Comparison of ENCODE assay signal across 8 cellular contexts in the genomic region with DNA sequence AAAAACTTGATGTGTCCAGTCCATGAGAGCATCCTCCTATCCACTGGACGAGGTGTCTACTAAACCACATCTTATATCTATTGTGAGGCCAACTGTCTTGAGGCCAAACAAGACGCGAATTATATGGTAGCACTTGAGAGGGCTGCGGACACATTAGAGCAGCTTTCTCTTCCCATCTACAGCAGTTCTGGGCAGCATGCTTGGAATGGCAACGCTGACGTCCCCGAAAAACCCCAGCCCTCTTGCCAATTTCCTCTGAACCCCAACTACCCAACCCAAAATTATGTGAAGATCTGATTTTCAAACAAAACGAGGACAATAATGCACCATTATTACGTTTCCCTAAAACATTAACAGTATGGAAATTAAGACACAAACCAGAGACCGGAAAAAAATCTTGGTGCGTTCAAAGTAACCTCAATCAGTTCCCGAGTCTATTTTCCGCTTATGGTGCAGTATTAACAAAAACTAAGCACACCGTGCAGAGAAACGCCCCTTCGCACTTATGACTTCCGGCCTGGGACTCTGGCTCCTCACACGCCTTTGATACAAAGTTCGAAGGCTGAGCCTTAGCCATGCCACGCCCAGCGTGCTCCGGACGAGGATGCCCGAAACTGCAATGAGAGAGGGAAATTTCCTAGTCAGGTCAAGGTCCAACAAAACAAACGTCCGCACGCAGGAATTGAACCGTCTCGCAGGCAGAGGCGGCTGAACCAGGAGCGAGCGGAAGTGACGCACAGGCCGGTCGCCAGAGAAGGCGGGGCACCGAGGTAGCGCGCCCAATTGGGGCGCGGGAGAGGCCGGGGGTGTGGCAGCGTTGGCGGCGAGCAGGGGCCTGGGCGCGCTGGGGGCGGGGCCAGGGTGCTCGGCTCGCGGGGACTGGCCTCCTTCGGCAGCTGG. TPM values are rescaled to one million over a fixed set of nuclear protein-coding genes. Genes with fewer than 3 reads are reported as not detected.
A peak's percentile ranks its signal among the peaks of the same experiment; 100 is the strongest.
DNase-seq lines count a peak whose midpoint lies in the region; ATAC-seq and TF ChIP-seq lines count a peak whose summit lies in the region.

No MANE protein-coding gene starts in this region.

- H3K4me2 ChIP-seq in smooth muscle cell = peak overlapping the region; percentile 92

- H3F3A ChIP-seq in smooth muscle cell (ENCODE audit: low read depth) = no peaks in the 10 kb centered on the region

- POLR2A ChIA-PET in activated B cell treated with CpG ODN at 0.5 μM for 24 hours (lab: Charles Lee) = interaction anchor here (1.0 to 2.5 kb wide), 6 partner anchors 48 to 291 kb away, joined by 3 to 24 read pairs (median 8); a partner anchor contains a TSS

- peaks cover 3% of the 10 kb centered on the region for H4K20me1 ChIP-seq in smooth muscle cell (ENCODE audit: low read depth)

- H3K4me3 Mint-ChIP-seq in activated B cell treated with CpG ODN at 0.5 μM for 24 hours = peak overlapping the region; percentile 100
- H3K4me3 Mint-ChIP-seq in immature natural killer cell = peak overlapping the region; percentile 96 to 99 (median 98)

- peak overlapping the region; percentile 98 for H2AFZ ChIP-seq in smooth muscle cell (ENCODE audit: low read depth)

- DNase-seq in ACHN (peak; percentile 95), NCI-H226 (peak; percentile 92), activated B cell treated with CpG ODN at 0.5 μM for 24 hours (peak; percentile 97), immature natural killer cell (peak; percentile 97 to 98 (median 97)), smooth muscle cell (lab: John Stamatoyannopoulos, UW; ENCODE audit: unreplicated experiment) (peak; percentile 91)
- peak; percentile 94 for DNase-seq in central memory CD4-positive, alpha-beta T cell

- H3K4me3 ChIP-seq in smooth muscle cell = peak overlapping the region; percentile 92

- H3K27me3 Mint-ChIP-seq in activated B cell treated with CpG ODN at 0.5 μM for 24 hours = peaks cover 3% of the 10 kb centered on the region
- H3K27me3 Mint-ChIP-seq in immature natural killer cell (ENCODE audit: low read depth in 3 of 3) = peaks cover 2 to 10% (median 9%) of the 10 kb centered on the region in 3 donors

- peaks cover 22% of the 10 kb centered on the region for H3K79me2 ChIP-seq in smooth muscle cell (ENCODE audit: low read depth)

- peak overlapping the region; percentile 93 for H3K27ac ChIP-seq in smooth muscle cell (ENCODE audit: low read depth)

- ATAC-seq in GM18909 (IDR thresholded peaks at IDR 0.05; ENCODE audit: poor library complexity, unreplicated experiment) (peak; percentile 87), HG03196 (IDR thresholded peaks at IDR 0.05; ENCODE audit: unreplicated experiment) (peak; percentile 86), activated B cell treated with CpG ODN at 0.5 μM for 24 hours (ENCODE audit: low read depth) (peak; percentile 88)

- H3K9ac ChIP-seq in smooth muscle cell (ENCODE audit: low read depth) = peak overlapping the region; percentile 87

- peaks cover 30% of the 10 kb centered on the region for H3K4me1 Mint-ChIP-seq in activated B cell treated with CpG ODN at 0.5 μM for 24 hours
- peaks cover 19 to 28% of the 10 kb centered on the region in 2 donors for H3K4me1 Mint-ChIP-seq in immature natural killer cell

- no peaks in the 10 kb centered on the region for H3K9me3 Mint-ChIP-seq in activated B cell treated with CpG ODN at 0.5 μM for 24 hours
- H3K9me3 Mint-ChIP-seq in immature natural killer cell = no peaks in the 10 kb centered on the region

- TF ChIP-seq CTCF in activated B cell treated with CpG ODN at 0.5 μM for 24 hours (IDR thresholded peaks at IDR 0.05) (no peak), smooth muscle cell (IDR thresholded peaks at IDR 0.05; ENCODE audit: borderline replicate concordance, insufficient read depth, poor library complexity, severe bottlenecking) (no peak)

- CTCF ChIA-PET in activated B cell treated with CpG ODN at 0.5 μM for 24 hours (lab: Charles Lee) = interaction anchor here (1.6 to 2.8 kb wide), 3 partner anchors 11 to 133 kb away, joined by 3 to 14 read pairs (median 4); no protein-coding TSS in a partner anchor

- in situ Hi-C loops in ACHN (cut with HindIII; ENCODE audit: low pct_ligation_motif_present, low pct_unique_long_range_greater_than_20kb, low sequenced_read_pairs) = loop anchor here (25.0 kb wide), 1 partner anchor 144 kb away; no protein-coding TSS in a partner anchor

- no peaks in the 10 kb centered on the region for H3K9me3 ChIP-seq in smooth muscle cell (replicated peaks; ENCODE audit: low read depth)

- no peaks in the 10 kb centered on the region for H3K27me3 ChIP-seq in smooth muscle cell (ENCODE audit: low read depth)

- no peaks in the 10 kb centered on the region for H3K36me3 ChIP-seq in smooth muscle cell (ENCODE audit: low read depth)

- WGBS in smooth muscle cell (ENCODE audit: low lambda C conversion rate) = 2% methylated on average over 43 of the region's 52 CpGs

- intact Hi-C loops in activated B cell treated with CpG ODN at 0.5 μM for 24 hours (cut with micrococcal nuclease) = loop anchor here (1.0 to 10.0 kb wide), 8 partner anchors 36 to 1531 kb away; a partner anchor contains a TSS

- H3K36me3 Mint-ChIP-seq in activated B cell treated with CpG ODN at 0.5 μM for 24 hours (ENCODE audit: low read depth) (peaks cover 8% of the 10 kb centered on the region), immature natural killer cell (no peaks in the 10 kb centered on the region)

- H3K4me1 ChIP-seq in smooth muscle cell (ENCODE audit: low read depth) = peaks cover 21% of the 10 kb centered on the region

- peak overlapping the region; percentile 99 for H3K27ac Mint-ChIP-seq in activated B cell treated with CpG ODN at 0.5 μM for 24 hours
- H3K27ac Mint-ChIP-seq in immature natural killer cell = peak overlapping the region; percentile 96 to 100 (median 99)

RNA-seq across cellular contexts. Expression of a gene that starts 0.5 kb away (rescaled TPM):
- 20.1 and 24.3 TPM in 2 replicates for total RNA-seq in activated B cell treated with CpG ODN at 0.5 μM for 24 hours
- polyA plus RNA-seq in immature natural killer cell = 10 to 100 TPM; 13.8 to 16.1 (median 14.0) TPM
- total RNA-seq in smooth muscle cell = 15.3 and 23.0 TPM in 2 replicates
- 7.6 and 11.1 TPM in 2 replicates for polyA plus RNA-seq in smooth muscle cell

RNA-seq across cellular contexts. Expression of a gene that starts 54.6 kb away (rescaled TPM):
- 36.4 and 43.4 TPM in 2 replicates for total RNA-seq in activated B cell treated with CpG ODN at 0.5 μM for 24 hours
- 10 to 100 TPM; 17.2 to 28.0 (median 26.5) TPM for polyA plus RNA-seq in immature natural killer cell
- 10.3 and 14.2 TPM in 2 replicates for total RNA-seq in smooth muscle cell
- 7.8 and 8.1 TPM in 2 replicates for polyA plus RNA-seq in smooth muscle cell

Comparison
In these comparisons a context has a peak if more than half of its experiments do, and no peak if none do; other contexts are left out.
1. Peak in every context shown above with its lines: DNase-seq, ATAC-seq, H3K4me3 ChIP-seq and H3K27ac ChIP-seq.